ENCODE assay signal across 10 cellular contexts in the genomic region with DNA sequence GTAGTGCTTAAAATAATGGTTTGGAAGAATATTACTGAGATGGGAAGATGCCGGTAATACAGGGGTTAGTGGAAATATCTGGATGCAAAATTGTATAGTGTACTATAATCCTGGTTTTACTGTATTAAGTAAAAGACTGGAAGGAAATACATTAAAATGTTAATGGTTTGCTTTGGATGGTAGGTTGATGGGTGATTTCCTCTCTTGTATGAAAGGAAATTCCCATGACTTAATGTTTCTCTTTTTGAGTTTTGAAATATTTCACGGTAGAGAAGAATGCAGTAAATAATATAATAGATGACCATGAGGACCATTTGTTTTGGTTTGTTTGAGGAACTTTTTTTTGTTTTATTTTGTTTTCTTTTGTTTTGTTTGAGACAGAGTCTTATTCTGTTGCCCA.
"Had no signal": no experiment of that assay in that cellular context is flagged by ENCODE, and none has a peak within 500 bp of the region (broad histone marks: within the 10 kb centered on the region; RNA-seq: fewer than 3 reads in every experiment).

No MANE protein-coding gene starts in this region.

- H3K4me1 Mint-ChIP-seq: stimulated activated effector memory CD8-positive, alpha-beta T cell treated with anti-CD3 and anti-CD28 coated beads, Interleukin-12 subunit alpha, Interleukin-12 subunit beta, amount 100 ng/mL, for 72 hours had no signal

- H3K27me3 ChIP-seq: hepatocyte had no signal

- H3K4me3 Mint-ChIP-seq: memory B cell; stimulated activated effector memory CD8-positive, alpha-beta T cell treated with anti-CD3 and anti-CD28 coated beads, Interleukin-12 subunit alpha, Interleukin-12 subunit beta, amount 100 ng/mL, for 72 hours had no signal

- ATAC-seq: activated CD4-positive, CD25-positive, alpha-beta regulatory T cell treated with anti-CD3 and anti-CD28 coated beads, Interleukin-2, amount 50 U/mL, for 24 hours; activated naive CD4-positive, alpha-beta T cell treated with anti-CD3 and anti-CD28 coated beads, Interleukin-2, amount 50 U/mL, for 72 hours; stimulated activated effector memory CD8-positive, alpha-beta T cell treated with anti-CD3 and anti-CD28 coated beads, Interleukin-12 subunit alpha, Interleukin-12 subunit beta, amount 100 ng/mL, for 72 hours had no signal

- H3K36me3 Mint-ChIP-seq: activated naive CD4-positive, alpha-beta T cell treated with anti-CD3 and anti-CD28 coated beads, Interleukin-2, amount 50 U/mL, for 72 hours; memory B cell; stimulated activated effector memory CD8-positive, alpha-beta T cell treated with anti-CD3 and anti-CD28 coated beads, Interleukin-12 subunit alpha, Interleukin-12 subunit beta, amount 100 ng/mL, for 72 hours had no signal

- H3K27ac Mint-ChIP-seq: activated naive CD4-positive, alpha-beta T cell treated with anti-CD3 and anti-CD28 coated beads, Interleukin-2, amount 50 U/mL, for 72 hours; memory B cell; stimulated activated effector memory CD8-positive, alpha-beta T cell treated with anti-CD3 and anti-CD28 coated beads, Interleukin-12 subunit alpha, Interleukin-12 subunit beta, amount 100 ng/mL, for 72 hours had no signal

- H3K4me2 ChIP-seq: hepatocyte had no signal

- H3K4me3 ChIP-seq: hepatocyte, skin epidermis had no signal

- H3K9me3 Mint-ChIP-seq: activated naive CD4-positive, alpha-beta T cell treated with anti-CD3 and anti-CD28 coated beads, Interleukin-2, amount 50 U/mL, for 72 hours; memory B cell; stimulated activated effector memory CD8-positive, alpha-beta T cell treated with anti-CD3 and anti-CD28 coated beads, Interleukin-12 subunit alpha, Interleukin-12 subunit beta, amount 100 ng/mL, for 72 hours had no signal

- H3K27ac ChIP-seq: hepatocyte had no signal

- DNase-seq: activated effector memory CD4-positive, alpha-beta T cell treated with Interleukin-2 at 50 U/mL for 16 hours; amniotic stem cell; retina; SW 1271 had no signal
